In genomic region chr1:70675737-70676156, GRCh38 we compare ENCODE assay signal across 1 cellular context.
TF ChIP-seq lines count a peak whose summit lies in the region.

No MANE protein-coding gene starts in this region.

TF ChIP-seq in K562, 482 proteins besides CTCF, POLR2A, EP300 and RAD21 (continued from another document and continues in another):
- TF ChIP-seq TRIM25 (IDR thresholded peaks at IDR 0.05; ENCODE audit: borderline replicate concordance) (no peak), MXI1 (IDR thresholded peaks at IDR 0.05; ENCODE audit: low read depth, low read length) (peak; percentile 22; the same call in 1 of the 2 replicates), ZNF3 (CRISPR knock-in tag; IDR thresholded peaks at IDR 0.05) (no peak), JUNB (CRISPR knock-in tag; conservative IDR thresholded peaks at IDR 0.05) (no peak), SREBF2 (CRISPR knock-in tag; IDR thresholded peaks at IDR 0.05) (no peak), PYGO2 (tag; IDR thresholded peaks at IDR 0.05) (no peak), SAFB2 (IDR thresholded peaks at IDR 0.05; ENCODE audit: borderline replicate concordance, low read depth, low read length, severe bottlenecking) (no peak), TAF9B (IDR thresholded peaks at IDR 0.05; ENCODE audit: partially characterized antibody) (peak; percentile 20), MGA (IDR thresholded peaks at IDR 0.05) (0 out of 2 replicates have a peak, but pooled peaks have one; percentile 27), ELF1 (tag; IDR thresholded peaks at IDR 0.05) (no peak), ZNF707 (CRISPR knock-in tag; conservative IDR thresholded peaks at IDR 0.05) (no peak), LCOR (CRISPR knock-in tag; IDR thresholded peaks at IDR 0.05) (peak; percentile 59; the same call in 1 of the 2 replicates), ZFPM2 (CRISPR knock-in tag; IDR thresholded peaks at IDR 0.05) (no peak), SFPQ (IDR thresholded peaks at IDR 0.05; ENCODE audit: low read depth, low read length) (no peak), E2F4 (CRISPR knock-in tag; IDR thresholded peaks at IDR 0.05; ENCODE audit: low read depth) (no peak), TRIM24 (IDR thresholded peaks at IDR 0.05) (peak; percentile 92 to 94), CCAR2 (IDR thresholded peaks at IDR 0.05; ENCODE audit: low read depth, low read length) (no peak), ETV1 (tag; conservative IDR thresholded peaks at IDR 0.05; ENCODE audit: low read depth) (peak; percentile 75), CEBPG (CRISPR knock-in tag; IDR thresholded peaks at IDR 0.05) (no peak), CEBPG (tag; conservative IDR thresholded peaks at IDR 0.05 in 1 of 2, IDR thresholded peaks at IDR 0.05 in 1 of 2) (no peak), DEAF1 (CRISPR knock-in tag; IDR thresholded peaks at IDR 0.05) (no peak), ZNF41 (CRISPR knock-in tag; conservative IDR thresholded peaks at IDR 0.05) (no peak), HDAC3 (IDR thresholded peaks at IDR 0.05; ENCODE audit: borderline replicate concordance, partially characterized antibody) (peak; percentile 87), BCL6 (CRISPR knock-in tag; IDR thresholded peaks at IDR 0.05) (no peak), ZBTB26 (CRISPR knock-in tag; IDR thresholded peaks at IDR 0.05) (no peak), BRD9 (IDR thresholded peaks at IDR 0.05; ENCODE audit: low read depth, partially characterized antibody) (peak; percentile 39), HMBOX1 (IDR thresholded peaks at IDR 0.05) (no peak), BMI1 (IDR thresholded peaks at IDR 0.05; ENCODE audit: low read length) (no peak), ZNF785 (CRISPR knock-in tag; IDR thresholded peaks at IDR 0.05) (no peak), ZSCAN32 (CRISPR knock-in tag; IDR thresholded peaks at IDR 0.05) (no peak), HLTF (IDR thresholded peaks at IDR 0.05) (0 out of 2 replicates have a peak, but pooled peaks have one; percentile 57), FOXJ2 (tag; IDR thresholded peaks at IDR 0.05) (no peak), MCM2 (IDR thresholded peaks at IDR 0.05; ENCODE audit: low read depth) (no peak), CHD2 (IDR thresholded peaks at IDR 0.05; ENCODE audit: low read depth, low read length) (no peak), HNRNPL (IDR thresholded peaks at IDR 0.05; ENCODE audit: low read depth, low read length) (no peak), ZNF507 (tag; conservative IDR thresholded peaks at IDR 0.05) (no peak), YBX1 (IDR thresholded peaks at IDR 0.05) (no peak), HDAC1 (IDR thresholded peaks at IDR 0.05) (peak in 1 of 2 experiments; percentile 85; a peak in 2 of 4 replicates)
- TF ChIP-seq, protein P1, sequence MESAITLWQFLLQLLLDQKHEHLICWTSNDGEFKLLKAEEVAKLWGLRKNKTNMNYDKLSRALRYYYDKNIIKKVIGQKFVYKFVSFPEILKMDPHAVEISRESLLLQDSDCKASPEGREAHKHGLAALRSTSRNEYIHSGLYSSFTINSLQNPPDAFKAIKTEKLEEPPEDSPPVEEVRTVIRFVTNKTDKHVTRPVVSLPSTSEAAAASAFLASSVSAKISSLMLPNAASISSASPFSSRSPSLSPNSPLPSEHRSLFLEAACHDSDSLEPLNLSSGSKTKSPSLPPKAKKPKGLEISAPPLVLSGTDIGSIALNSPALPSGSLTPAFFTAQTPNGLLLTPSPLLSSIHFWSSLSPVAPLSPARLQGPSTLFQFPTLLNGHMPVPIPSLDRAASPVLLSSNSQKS (CRISPR knock-in tag; IDR thresholded peaks at IDR 0.05): no peak
- TF ChIP-seq, protein P2, sequence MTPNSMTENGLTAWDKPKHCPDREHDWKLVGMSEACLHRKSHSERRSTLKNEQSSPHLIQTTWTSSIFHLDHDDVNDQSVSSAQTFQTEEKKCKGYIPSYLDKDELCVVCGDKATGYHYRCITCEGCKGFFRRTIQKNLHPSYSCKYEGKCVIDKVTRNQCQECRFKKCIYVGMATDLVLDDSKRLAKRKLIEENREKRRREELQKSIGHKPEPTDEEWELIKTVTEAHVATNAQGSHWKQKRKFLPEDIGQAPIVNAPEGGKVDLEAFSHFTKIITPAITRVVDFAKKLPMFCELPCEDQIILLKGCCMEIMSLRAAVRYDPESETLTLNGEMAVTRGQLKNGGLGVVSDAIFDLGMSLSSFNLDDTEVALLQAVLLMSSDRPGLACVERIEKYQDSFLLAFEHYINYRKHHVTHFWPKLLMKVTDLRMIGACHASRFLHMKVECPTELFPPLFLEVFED (CRISPR knock-in tag; conservative IDR thresholded peaks at IDR 0.05): peak; percentile 67; the same call in 1 of the 2 replicates
